32 cellular contexts compared by ENCODE assay signal in the genomic region with DNA sequence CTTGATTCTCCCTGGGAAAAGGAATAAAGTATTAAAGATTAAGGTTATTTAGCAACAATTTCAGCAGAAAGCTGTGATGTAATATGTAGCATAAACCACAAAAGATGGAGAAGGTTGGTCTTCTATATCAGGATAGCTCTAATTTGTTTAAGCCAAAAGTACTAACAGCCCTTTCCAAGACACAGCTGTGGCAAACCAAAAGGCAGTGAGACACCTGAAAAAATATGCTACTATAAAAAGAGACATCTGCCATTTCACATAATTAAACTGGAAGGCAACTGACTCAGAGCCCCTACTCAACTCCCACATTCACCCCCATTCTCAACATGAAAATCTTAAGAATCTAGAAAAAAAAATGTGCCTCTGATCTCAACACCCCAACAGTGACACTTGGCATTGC.
"Had no signal": no experiment of that assay in that cellular context is flagged by ENCODE, and none has a peak within 500 bp of the region (broad histone marks: within the 10 kb centered on the region; RNA-seq: fewer than 3 reads in every experiment).

No MANE protein-coding gene starts in this region.

- DNase-seq: activated CD4-positive, alpha-beta memory T cell treated with anti-CD3 and anti-CD28 coated beads for 36 hours; activated CD4-positive, alpha-beta T cell treated with anti-CD3 and anti-CD28 coated beads for 4 hours; activated CD4-positive, alpha-beta T cell treated with anti-CD3 and anti-CD28 coated beads, Interleukin-2, amount 50 U/mL, for 1 hour; activated CD8-positive, alpha-beta memory T cell treated with anti-CD3 and anti-CD28 coated beads, Interleukin-2, amount 50 U/mL, for 4 hours; activated gamma-delta T cell treated with Interleukin-2 at 50 U/mL for 16 hours; activated naive CD4-positive, alpha-beta T cell treated with anti-CD3 and anti-CD28 coated beads for 36 hours; activated T-cell treated with anti-CD3 and anti-CD28 coated beads for 4 hours; activated T-cell treated with anti-CD3 and anti-CD28 coated beads, Interleukin-2, amount 50 U/mL, for 4 hours; adrenal gland; central memory CD4-positive, alpha-beta T cell; KG1; NCI-H1048; NCI-H1105 treated with DMSO at 0.1 percent for 48 hours; NCI-H1436; NCI-H1694; NCI-H1930; NCI-H2081 treated with DMSO at 0.1 percent for 48 hours; NCI-H510A; NCI-H526; NCI-H748 treated with DMSO at 0.1 percent for 48 hours; OCI-M1; SHP77 treated with DMSO at 0.1 percent for 48 hours; SK-N-SH had no signal

- H3K4me2 ChIP-seq: SK-N-SH had no signal

- H3K9ac ChIP-seq: SK-N-SH had no signal

- H3K4me3 Mint-ChIP-seq: activated CD4-positive, alpha-beta memory T cell treated with anti-CD3 and anti-CD28 coated beads for 36 hours; activated naive CD4-positive, alpha-beta T cell treated with anti-CD3 and anti-CD28 coated beads for 36 hours; activated T-cell treated with anti-CD3 and anti-CD28 coated beads, Interleukin-2, amount 50 U/mL, for 4 hours; activated T-helper 1 cell treated with anti-CD3 and anti-CD28 coated beads, Interleukin-12 subunit alpha, Interleukin-12 subunit beta, Interleukin-2, Interleukin-4 antibody, amounts not matched to agents 30 ng/mL and 10 ng/mL and 1 ng/mL, durations not matched to agents 14 hours and 24 hours and 36 hours; brain; T-helper 1 cell treated with Interleukin-12 subunit alpha and Interleukin-12 subunit beta and Interleukin-4 antibody, amounts not matched to agents 30 μg/mL and 1 μg/mL, for 36 hours; T-helper 2 cell treated with Interferon-gamma antibody and Interleukin-4, amounts not matched to agents 5 μg/mL and 100 μg/mL, for 36 hours; WTC11 had no signal

- H3K36me3 ChIP-seq: adrenal gland, SJSA1 had no signal

- H3K36me3 Mint-ChIP-seq: activated CD4-positive, alpha-beta memory T cell treated with anti-CD3 and anti-CD28 coated beads for 36 hours; activated naive CD4-positive, alpha-beta T cell treated with anti-CD3 and anti-CD28 coated beads, Interleukin-2, amount 50 U/mL, for 72 hours; brain had no signal

- H3K27ac ChIP-seq: adrenal gland, SJSA1 had no signal

- H3K9me3 ChIP-seq: adrenal gland, SJSA1, SK-N-SH had no signal

- H3K27me3 Mint-ChIP-seq: activated CD4-positive, alpha-beta memory T cell treated with anti-CD3 and anti-CD28 coated beads for 36 hours; brain had no signal

- H3K27ac Mint-ChIP-seq: activated CD4-positive, alpha-beta memory T cell treated with anti-CD3 and anti-CD28 coated beads for 36 hours; activated naive CD4-positive, alpha-beta T cell treated with anti-CD3 and anti-CD28 coated beads for 36 hours; activated naive CD4-positive, alpha-beta T cell treated with anti-CD3 and anti-CD28 coated beads, Interleukin-2, amount 50 U/mL, for 72 hours; activated T-helper 1 cell treated with anti-CD3 and anti-CD28 coated beads, Interleukin-12 subunit alpha, Interleukin-12 subunit beta, Interleukin-2, Interleukin-4 antibody, amounts not matched to agents 30 ng/mL and 10 ng/mL and 1 ng/mL, durations not matched to agents 14 hours and 24 hours and 36 hours; T-helper 1 cell treated with Interleukin-12 subunit alpha and Interleukin-12 subunit beta and Interleukin-4 antibody, amounts not matched to agents 30 μg/mL and 1 μg/mL, for 36 hours; T-helper 2 cell treated with Interferon-gamma antibody and Interleukin-4, amounts not matched to agents 5 μg/mL and 100 μg/mL, for 36 hours; WTC11 had no signal

- ATAC-seq: activated CD4-positive, CD25-positive, alpha-beta regulatory T cell treated with anti-CD3 and anti-CD28 coated beads, Interleukin-2, amount 50 U/mL, for 24 hours; activated naive CD4-positive, alpha-beta T cell treated with anti-CD3 and anti-CD28 coated beads, Interleukin-2, amount 50 U/mL, for 72 hours; activated T-cell treated with anti-CD3 and anti-CD28 coated beads, Interleukin-2, amount 50 U/mL, for 4 hours; Panc1; WTC11 had no signal

- H3K4me1 ChIP-seq: adrenal gland had no signal

- H3K4me3 ChIP-seq: adrenal gland, SJSA1 had no signal

- H3K27me3 ChIP-seq: adrenal gland had no signal
